In genomic region chr7:96407427-96407826, GRCh38 we compare ENCODE assay signal across 26 cellular contexts.
DNase-seq lines count a peak whose midpoint lies in the region; ATAC-seq and TF ChIP-seq lines count a peak whose summit lies in the region.
"Had no signal": no experiment of that assay in that cellular context is flagged by ENCODE, and none has a peak within 500 bp of the region (broad histone marks: within the 10 kb centered on the region; RNA-seq: fewer than 3 reads in every experiment).

No MANE protein-coding gene starts in this region.

- intact Hi-C loops in mammary epithelial cell (cut with micrococcal nuclease): no loop called here
- intact Hi-C loops in breast epithelium (cut with DNase I; ENCODE audit: low total_unique reads): no loop called here
- intact Hi-C loops in gastrocnemius medialis (cut with DNase I; ENCODE audit: low total_unique reads): no loop called here

- BruUV-seq in mammary epithelial cell (replicated peaks; lab: Mats Ljungman, UMichigan): no TSS peak

- no peaks in the 10 kb centered on the region for H4K20me1 ChIP-seq in mammary epithelial cell (ENCODE audit: insufficient read depth, low read length)

- CTCF ChIA-PET in mammary epithelial cell (lab: Charles Lee; ENCODE audit: low non-redundant PET): no interaction called here

- no peaks in the 10 kb centered on the region for H3K36me3 ChIP-seq in mammary epithelial cell (ENCODE audit: insufficient read depth, low read length)
- no peaks in the 10 kb centered on the region for H3K36me3 ChIP-seq in breast epithelium
- no peaks in the 10 kb centered on the region for H3K36me3 ChIP-seq in gastrocnemius medialis
- H3K36me3 ChIP-seq: HAP-1, neural progenitor cell, SJSA1, spleen, transverse colon had no signal

- no peaks in the 10 kb centered on the region for H3K27me3 ChIP-seq in mammary epithelial cell (ENCODE audit: insufficient read depth, low read length)
- H3K27me3 ChIP-seq in breast epithelium: peaks cover 0 to 4% of the 10 kb centered on the region in 2 donors
- H3K27me3 ChIP-seq in gastrocnemius medialis: no peaks in the 10 kb centered on the region
- H3K27me3 ChIP-seq: neural progenitor cell, SJSA1, spleen, transverse colon had no signal

- in situ Hi-C loops in mammary epithelial cell (cut with MboI; ENCODE audit: low sequenced_read_pairs in 2 of 2) (loop anchor here in 1 of 2 donors (25.0 kb wide), 1 partner anchor 630 kb away; no protein-coding TSS in a partner anchor), gastrocnemius medialis (cut with MboI; ENCODE audit: low sequenced_read_pairs in 4 of 4) (no loop called here)

- no peak for ATAC-seq in gastrocnemius medialis
- ATAC-seq: esophagus mucosa; stimulated activated naive CD8-positive, alpha-beta T cell treated with anti-CD3 and anti-CD28 coated beads, Interleukin-15, amount 100 ng/mL, for 72 hours had no signal

- no peak overlapping the region for H3K4me3 ChIP-seq in mammary epithelial cell (replicated peaks in 1 of 3; ENCODE audit: insufficient read depth in 1 of 3, low read depth in 2 of 3, low read length in 3 of 3)
- no peak overlapping the region for H3K4me3 ChIP-seq in breast epithelium
- H3K4me3 ChIP-seq in gastrocnemius medialis: no peak overlapping the region
- H3K4me3 ChIP-seq: HAP-1, neural progenitor cell, SJSA1, spleen, transverse colon had no signal

- no peak for TF ChIP-seq CTCF in mammary epithelial cell (conservative IDR thresholded peaks at IDR 0.05 in 1 of 2, IDR thresholded peaks at IDR 0.05 in 1 of 2; ENCODE audit: extremely low read depth in 1 of 2, insufficient read depth in 1 of 2, low read depth in 1 of 2, low read length in 2 of 2)
- TF ChIP-seq CTCF in breast epithelium (IDR thresholded peaks at IDR 0.05): no peak
- no peak for TF ChIP-seq CTCF in gastrocnemius medialis (IDR thresholded peaks at IDR 0.05 in 4 of 5, conservative IDR thresholded peaks at IDR 0.05 in 1 of 5)

- dilution Hi-C loops in mammary epithelial cell (cut with HindIII; ENCODE audit: low sequenced_read_pairs): no loop called here

- H3K9ac ChIP-seq in mammary epithelial cell (ENCODE audit: insufficient read depth, low read length): no peak overlapping the region
- H3K9ac ChIP-seq: neural progenitor cell had no signal

- DNase-seq in mammary epithelial cell: peak; percentile 52
- DNase-seq in breast epithelium (ENCODE audit: low spot score in 2 of 2): no peak
- DNase-seq in amniotic epithelial cell (ENCODE audit: low read depth): peak; percentile 26
- DNase-seq in glomerular visceral epithelial cell (ENCODE audit: extremely low spot score): peak; percentile 70
- DNase-seq in medulla oblongata (ENCODE audit: extremely low spot score): no peak
- DNase-seq in gastrocnemius medialis: no peak
- DNase-seq in activated CD4-positive, alpha-beta T cell treated with anti-CD3 and anti-CD28 coated beads, Interleukin-2, amount 50 U/mL, for 1 hour: no peak
- DNase-seq in NCI-H2107 treated with DMSO at 0.1 percent for 48 hours (lab: John Stamatoyannopoulos, UW; ENCODE audit: unreplicated experiment): no peak
- DNase-seq: activated CD4-positive, alpha-beta T cell treated with anti-CD3 and anti-CD28 coated beads, Interleukin-2, amount 50 U/mL, for 48 hours; activated gamma-delta T cell; amygdala; Calu3; central memory CD4-positive, alpha-beta T cell; NCI-H146; NCI-H82; OCI-M1; spleen; stimulated activated CD4-positive, alpha-beta T cell treated with anti-CD3 and anti-CD28 coated beads, Interleukin-4, amount 100 ng/mL, for 4 hours; stimulated activated naive CD8-positive, alpha-beta T cell treated with anti-CD3 and anti-CD28 coated beads, Interleukin-15, amount 100 ng/mL, for 72 hours; T-helper 2 cell; transverse colon had no signal

- no peak for TF ChIP-seq POLR2A in breast epithelium (IDR thresholded peaks at IDR 0.05)
- no peak for TF ChIP-seq POLR2A in gastrocnemius medialis (IDR thresholded peaks at IDR 0.05)

- H3K79me2 ChIP-seq in mammary epithelial cell (ENCODE audit: insufficient read depth, low read length): no peaks in the 10 kb centered on the region

- H3K9me3 ChIP-seq in mammary epithelial cell (replicated peaks; ENCODE audit: insufficient read depth, low read length): no peaks in the 10 kb centered on the region
- H3K9me3 ChIP-seq in breast epithelium: no peaks in the 10 kb centered on the region
- H3K9me3 ChIP-seq in gastrocnemius medialis: no peaks in the 10 kb centered on the region
- H3K9me3 ChIP-seq: HAP-1, SJSA1, transverse colon had no signal

- H2AFZ ChIP-seq in mammary epithelial cell (ENCODE audit: low read depth, low read length): no peak overlapping the region
- H2AFZ ChIP-seq: neural progenitor cell had no signal

- no peak overlapping the region for H3K4me2 ChIP-seq in mammary epithelial cell (ENCODE audit: insufficient read depth, low read depth, low read length)
- H3K4me2 ChIP-seq: neural progenitor cell had no signal

- H3K27ac ChIP-seq in mammary epithelial cell (ENCODE audit: insufficient read depth, low read depth, low read length) (no peak overlapping the region), breast epithelium (no peak overlapping the region), gastrocnemius medialis (no peak overlapping the region)
- H3K27ac ChIP-seq: 22Rv1, neural progenitor cell, SJSA1, spleen, transverse colon had no signal

- H3K4me1 ChIP-seq in mammary epithelial cell (ENCODE audit: insufficient read depth, low read length) (no peaks in the 10 kb centered on the region), breast epithelium (no peaks in the 10 kb centered on the region), gastrocnemius medialis (peaks cover 0 to 20% of the 10 kb centered on the region in 2 donors)
- H3K4me1 ChIP-seq: neural progenitor cell, transverse colon had no signal

Comparison
In these comparisons a context has a peak if more than half of its experiments do, and no peak if none do; other contexts are left out.
1. DNase-seq: peak in mammary epithelial cell (single experiment), amniotic epithelial cell (single experiment) and glomerular visceral epithelial cell (single experiment); none in breast epithelium (0 of 2), medulla oblongata (single experiment), gastrocnemius medialis (0 of 2), activated CD4-positive, alpha-beta T cell treated with anti-CD3 and anti-CD28 coated beads, Interleukin-2, amount 50 U/mL, for 1 hour (single experiment) and NCI-H2107 treated with DMSO at 0.1 percent for 48 hours (single experiment).